33 cellular contexts compared by ENCODE assay signal in genomic region chr4:105725623-105726022, GRCh38. TPM values are rescaled to one million over a fixed set of nuclear protein-coding genes. Genes with fewer than 3 reads are reported as not detected.
DNase-seq lines count a peak whose midpoint lies in the region; ATAC-seq, FAIRE-seq and TF ChIP-seq lines count a peak whose summit lies in the region.
"Had no signal": no experiment of that assay in that cellular context is flagged by ENCODE, and none has a peak within 500 bp of the region (broad histone marks: within the 10 kb centered on the region; RNA-seq: fewer than 3 reads in every experiment).

No MANE protein-coding gene starts in this region.

- H3K27me3 ChIP-seq in PC-3 (ENCODE audit: low read length), result no peaks in the 10 kb centered on the region
- H3K27me3 ChIP-seq in bronchial epithelial cell (ENCODE audit: control insufficient read depth, insufficient read depth, low read length), result no peaks in the 10 kb centered on the region
- H3K27me3 ChIP-seq in brain microvascular endothelial cell (replicated peaks), result no peaks in the 10 kb centered on the region
- H3K27me3 ChIP-seq: BE2C; BLaER1; BLaER1 treated with 17β-estradiol and CSF1 and Interleukin-3, amounts not matched to agents 10 nM and 100 nM had no signal

- H3K9ac ChIP-seq in PC-3 (ENCODE audit: low read length), result no peak overlapping the region
- H3K9ac ChIP-seq: BLaER1; BLaER1 treated with 17β-estradiol and CSF1 and Interleukin-3, amounts not matched to agents 10 nM and 100 nM had no signal

- no peaks in the 10 kb centered on the region for H4K20me1 ChIP-seq in PC-3 (ENCODE audit: low read length)
- H4K20me1 ChIP-seq: BLaER1; BLaER1 treated with 17β-estradiol and CSF1 and Interleukin-3, amounts not matched to agents 10 nM and 100 nM had no signal

- H3K4me1 ChIP-seq in PC-3 (ENCODE audit: insufficient read depth, low read length), result peaks cover 10% of the 10 kb centered on the region
- H3K4me1 ChIP-seq: A549; BE2C; BLaER1; BLaER1 treated with 17β-estradiol and CSF1 and Interleukin-3, amounts not matched to agents 10 nM and 100 nM; Caco-2 had no signal

- no peaks in the 10 kb centered on the region for H3K79me2 ChIP-seq in PC-3 (ENCODE audit: low read length)

- intact Hi-C loops in PC-3 (cut with micrococcal nuclease), result no loop called here

- no peaks in the 10 kb centered on the region for H3K9me2 ChIP-seq in PC-3 (replicated peaks; ENCODE audit: low read length)

- H3F3A ChIP-seq in PC-3 (ENCODE audit: low read length, unreplicated experiment), result no peaks in the 10 kb centered on the region

- no peak overlapping the region for H2AFZ ChIP-seq in PC-3 (ENCODE audit: low read length)

- BruUV-seq in PC-3 (replicated peaks; lab: Mats Ljungman, UMichigan), result no TSS peak

- FAIRE-seq in bronchial epithelial cell (lab: Jason Lieb, UNC), result no peak
- FAIRE-seq: A549 had no signal

- no peaks in the 10 kb centered on the region for H3K9me3 ChIP-seq in PC-3 (ENCODE audit: low read length)
- H3K9me3 ChIP-seq: A549, BE2C, Caco-2 had no signal

- H3K27ac ChIP-seq in PC-3 (ENCODE audit: low read length) (peak overlapping the region; percentile 59), brain microvascular endothelial cell (no peak overlapping the region)
- H3K27ac ChIP-seq: 22Rv1; A549; BLaER1; BLaER1 treated with 17β-estradiol and CSF1 and Interleukin-3, amounts not matched to agents 10 nM and 100 nM; C4-2B had no signal

- no peak overlapping the region for H3K4me2 ChIP-seq in PC-3 (ENCODE audit: low read length)
- H3K4me2 ChIP-seq: A549; BLaER1; BLaER1 treated with 17β-estradiol and CSF1 and Interleukin-3, amounts not matched to agents 10 nM and 100 nM had no signal

- DNase-seq in PC-3 (peak; percentile 51), bronchial epithelial cell (ENCODE audit: low read depth) (peak; percentile 60), epithelial cell of esophagus (ENCODE audit: low read depth) (peak; percentile 12), brain microvascular endothelial cell (no peak), Ammon's horn (ENCODE audit: low spot score) (no peak), T-helper 1 cell (no peak)
- DNase-seq: 8988T; ACHN; AML-193; BE2C; C1 segment of cervical spinal cord; Caco-2; Calu3; CD4-positive, alpha-beta memory T cell; CD4-positive, alpha-beta T cell; CD4-positive, CD25-positive, alpha-beta regulatory T cell; CD8-positive, alpha-beta memory T cell; CD8-positive, alpha-beta T cell; COR-L47; DMS 273 treated with DMSO at 0.1 percent for 48 hours; DMS153; DMS53; DMS79; DMS79 treated with DMSO at 0.1 percent for 48 hours; DND-41; EL had no signal

- H3K4me3 ChIP-seq in PC-3 (ENCODE audit: low read length), result no peak overlapping the region
- H3K4me3 ChIP-seq in bronchial epithelial cell (ENCODE audit: low read depth, low read length), result no peak overlapping the region
- no peak overlapping the region for H3K4me3 ChIP-seq in epithelial cell of esophagus (ENCODE audit: low read length)
- no peak overlapping the region for H3K4me3 ChIP-seq in brain microvascular endothelial cell (ENCODE audit: low read depth, low read length)
- H3K4me3 ChIP-seq: A549; BLaER1; BLaER1 treated with 17β-estradiol and CSF1 and Interleukin-3, amounts not matched to agents 10 nM and 100 nM had no signal

- ATAC-seq in PC-3, result peak; percentile 50
- ATAC-seq in esophagus mucosa, result peak; percentile 55
- no peak for ATAC-seq in HG03442 (IDR thresholded peaks at IDR 0.05; ENCODE audit: unreplicated experiment)
- ATAC-seq: A549; CD8-positive, alpha-beta T cell had no signal

- POLR2A ChIA-PET in PC-3 (lab: Charles Lee; ENCODE audit: unreplicated experiment), result no interaction called here

- TF ChIP-seq CTCF in PC-3 (conservative IDR thresholded peaks at IDR 0.05; ENCODE audit: low read depth, low read length) (no peak), bronchial epithelial cell (IDR thresholded peaks at IDR 0.05; ENCODE audit: insufficient read depth, low read length, severe bottlenecking) (no peak), epithelial cell of esophagus (IDR thresholded peaks at IDR 0.05; ENCODE audit: insufficient read depth, low read depth, low read length, missing control alignments) (no peak), brain microvascular endothelial cell (IDR thresholded peaks at IDR 0.05; ENCODE audit: low read depth, low read length, missing control alignments) (no peak)

- CTCF ChIA-PET in PC-3 (lab: Charles Lee), result no interaction called here

- in situ Hi-C loops in brain microvascular endothelial cell (cut with HindIII; ENCODE audit: low pct_ligation_motif_present, low sequenced_read_pairs), result no loop called here

- H3K36me3 ChIP-seq in PC-3 (ENCODE audit: low read depth, low read length) (no peaks in the 10 kb centered on the region), bronchial epithelial cell (ENCODE audit: control insufficient read depth, insufficient read depth, low read length) (peaks cover 1% of the 10 kb centered on the region), brain microvascular endothelial cell (replicated peaks) (no peaks in the 10 kb centered on the region)

RNA-seq across cellular contexts. Expression of gene GSTCD, which starts 17.0 kb away (rescaled TPM):
- 12.1 and 15.4 TPM in 2 replicates for total RNA-seq in PC-3 (2014; rRNA removed)
- 13.7 and 17.1 TPM in 2 replicates for total RNA-seq in bronchial epithelial cell
- total RNA-seq in esophagus mucosa, result 14.7 TPM

RNA-seq across cellular contexts. Expression of gene INTS12, which starts 17.1 kb away (rescaled TPM):
- total RNA-seq in PC-3 (2014; rRNA removed) (12.6 and 13.3 TPM in 2 replicates), bronchial epithelial cell (24.7 and 30.0 TPM in 2 replicates), esophagus mucosa (14.0 TPM)

Comparison
In these comparisons a context has a peak if more than half of its experiments do, and no peak if none do; other contexts are left out.
1. DNase-seq: peak in PC-3 (single experiment), bronchial epithelial cell (single experiment) and epithelial cell of esophagus (single experiment); none in brain microvascular endothelial cell (single experiment), Ammon's horn (single experiment) and T-helper 1 cell (0 of 5).